Comparison of ENCODE assay signal across 8 cellular contexts in genomic region chr15:73982251-73982962, GRCh38. TPM values are rescaled to one million over a fixed set of nuclear protein-coding genes. Genes with fewer than 3 reads are reported as not detected.
DNase-seq lines count a peak whose midpoint lies in the region; ATAC-seq, FAIRE-seq and TF ChIP-seq lines count a peak whose summit lies in the region.

No MANE protein-coding gene starts in this region.

- ATAC-seq in GM19351 (IDR thresholded peaks at IDR 0.05; ENCODE audit: unreplicated experiment), result no peak
- ATAC-seq in HG02970 (IDR thresholded peaks at IDR 0.05; ENCODE audit: low FRiP score, unreplicated experiment), result no peak

- no peaks in the 10 kb centered on the region for H3K4me1 Mint-ChIP-seq in glutamatergic neuron (ENCODE audit: low read depth, unreplicated experiment)

- peaks cover 0 to 4% of the 10 kb centered on the region in 2 experiments for H3K36me3 ChIP-seq in keratinocyte (ENCODE audit: control insufficient read depth in 2 of 2, extremely low read depth in 1 of 2, insufficient read depth in 2 of 2, low read length in 2 of 2)

- no peaks in the 10 kb centered on the region for H4K20me1 ChIP-seq in keratinocyte (ENCODE audit: control insufficient read depth, extremely low read depth, insufficient read depth, low read length)

- H3K27me3 Mint-ChIP-seq in glutamatergic neuron (ENCODE audit: unreplicated experiment), result peaks cover under 1% of the 10 kb centered on the region

- H3K36me3 Mint-ChIP-seq in glutamatergic neuron (ENCODE audit: unreplicated experiment), result peaks cover 5% of the 10 kb centered on the region

- TF ChIP-seq CTCF in keratinocyte (optimal IDR thresholded peaks at IDR 0.05 in 1 of 3, IDR thresholded peaks at IDR 0.05 in 1 of 3, conservative IDR thresholded peaks at IDR 0.05 in 1 of 3; ENCODE audit: extremely low read depth in 1 of 3, insufficient read depth in 2 of 3, low read length in 3 of 3) (peak in 1 of 3 experiments; percentile 3), glutamatergic neuron (IDR thresholded peaks at IDR 0.05; ENCODE audit: partially characterized antibody, unreplicated experiment) (no peak)

- peak overlapping the region; percentile 88 for H3K27ac ChIP-seq in angular gyrus (ENCODE audit: low read depth, low read length)
- H3K27ac ChIP-seq in keratinocyte (ENCODE audit: control insufficient read depth, insufficient read depth, low read length), result peak overlapping the region; percentile 86

- no peaks in the 10 kb centered on the region for H3K79me2 ChIP-seq in keratinocyte (ENCODE audit: control insufficient read depth, insufficient read depth, low read length)

- FAIRE-seq in keratinocyte (lab: Jason Lieb, UNC), result peak; percentile 82

- H3K27ac Mint-ChIP-seq in glutamatergic neuron (ENCODE audit: unreplicated experiment), result no peak overlapping the region

- peaks cover 54% of the 10 kb centered on the region for H3K4me1 ChIP-seq in keratinocyte (ENCODE audit: control insufficient read depth, extremely low read depth, insufficient read depth, low read length)

- no peaks in the 10 kb centered on the region for H3K9me3 ChIP-seq in keratinocyte (ENCODE audit: control insufficient read depth, low read depth, low read length)

- dilution Hi-C loops in keratinocyte (cut with MboI; ENCODE audit: extremely low pct_ligation_motif_present, low sequenced_read_pairs), result no loop called here

- H2AFZ ChIP-seq in keratinocyte (ENCODE audit: control insufficient read depth, low read length), result no peak overlapping the region

- H3K9me3 Mint-ChIP-seq in glutamatergic neuron (ENCODE audit: unreplicated experiment), result no peaks in the 10 kb centered on the region

- H3K9ac ChIP-seq in keratinocyte (ENCODE audit: control insufficient read depth, extremely low read depth, insufficient read depth, low read length), result peak overlapping the region; percentile 72

- DNase-seq in EL (peak; percentile 95), M059J (ENCODE audit: low read depth) (peak; percentile 96), keratinocyte (ENCODE audit: low read depth, low spot score) (no peak), glutamatergic neuron (no peak)
- peak; percentile 27 for DNase-seq in stimulated activated CD4-positive, alpha-beta T cell treated with anti-CD3 and anti-CD28 coated beads, Interleukin-4, amount 100 ng/mL, for 24 hours

- peak overlapping the region in 2 of 3 experiments; percentile 19 to 37 for H3K4me3 ChIP-seq in keratinocyte (ENCODE audit: control insufficient read depth in 2 of 3, extremely low read depth in 1 of 3, insufficient read depth in 2 of 3, low read depth in 1 of 3, low read length in 3 of 3)

- H3K4me3 Mint-ChIP-seq in glutamatergic neuron (ENCODE audit: unreplicated experiment), result no peak overlapping the region

- H3K4me2 ChIP-seq in keratinocyte (ENCODE audit: control insufficient read depth, extremely low read depth, insufficient read depth, low read depth, low read length), result peak overlapping the region; percentile 63

- no peaks in the 10 kb centered on the region for H3K9me1 ChIP-seq in keratinocyte (ENCODE audit: control insufficient read depth, extremely low read depth, insufficient read depth, low read length)

- no peaks in the 10 kb centered on the region for H3K27me3 ChIP-seq in keratinocyte (ENCODE audit: control insufficient read depth, extremely low read depth, insufficient read depth, low read length)

RNA-seq across cellular contexts. Expression of gene STOML1, which starts 9.7 kb away (rescaled TPM):
- 12.5 and 19.9 TPM in 2 replicates for total RNA-seq in M059J (2014; rRNA removed; shearing (Covaris generic))
- polyA plus RNA-seq in keratinocyte, result 7.0 to 12.9 TPM (median 9.4 TPM) in 3 replicates
- 1.9 TPM for polyA plus RNA-seq in keratinocyte (2011; ENCODE audit: low read depth)
- 3.8 and 10.0 TPM in 2 replicates for polyA plus RNA-seq in keratinocyte (2011; cell fraction: cytosol; rRNA removed)
- polyA plus RNA-seq in keratinocyte (2011; cell fraction: nucleus; rRNA removed), result 14.0 and 17.0 TPM in 2 replicates
- polyA plus RNA-seq in keratinocyte (2012; ENCODE audit: low replicate concordance), result 6.7 and 12.2 TPM in 2 replicates
- polyA minus RNA-seq in keratinocyte, result 5.5 to 11.7 TPM (median 8.4 TPM) in 3 replicates
- polyA minus RNA-seq in keratinocyte (2011; cell fraction: cytosol; rRNA and poly(A)+ RNA removed), result 14.6 TPM
- polyA minus RNA-seq in keratinocyte (2011; cell fraction: nucleus; rRNA and poly(A)+ RNA removed), result 10.2 and 12.7 TPM in 2 replicates
- total RNA-seq in glutamatergic neuron (ENCODE audit: unreplicated experiment), result 19.5 TPM

RNA-seq across cellular contexts. Expression of gene PML, which starts 12.1 kb away (rescaled TPM):
- total RNA-seq in M059J (2014; rRNA removed; shearing (Covaris generic)), result 24.5 and 74.6 TPM in 2 replicates
- polyA plus RNA-seq in keratinocyte, result 20.5 to 44.3 TPM (median 24.9 TPM) in 3 replicates
- 27.9 TPM for polyA plus RNA-seq in keratinocyte (2011; ENCODE audit: low read depth)
- 22.0 and 44.7 TPM in 2 replicates for polyA plus RNA-seq in keratinocyte (2011; cell fraction: cytosol; rRNA removed)
- polyA plus RNA-seq in keratinocyte (2011; cell fraction: nucleus; rRNA removed), result 81.8 and 110 TPM in 2 replicates
- polyA plus RNA-seq in keratinocyte (2012; ENCODE audit: low replicate concordance), result 29.6 and 110 TPM in 2 replicates
- polyA minus RNA-seq in keratinocyte, result 42.4 to 149 TPM (median 45.8 TPM) in 3 replicates
- polyA minus RNA-seq in keratinocyte (2011; cell fraction: cytosol; rRNA and poly(A)+ RNA removed), result 112 TPM
- 87.6 and 115 TPM in 2 replicates for polyA minus RNA-seq in keratinocyte (2011; cell fraction: nucleus; rRNA and poly(A)+ RNA removed)
- total RNA-seq in glutamatergic neuron (ENCODE audit: unreplicated experiment), result 27.6 TPM

RNA-seq across cellular contexts. Expression of gene LOXL1, which starts 56.1 kb away (rescaled TPM):
- 120 and 189 TPM in 2 replicates for total RNA-seq in M059J (2014; rRNA removed; shearing (Covaris generic))
- 8.8 to 14.8 TPM (median 9.2 TPM) in 3 replicates for polyA plus RNA-seq in keratinocyte
- 3.7 TPM for polyA plus RNA-seq in keratinocyte (2011; ENCODE audit: low read depth)
- 8.2 and 13.2 TPM in 2 replicates for polyA plus RNA-seq in keratinocyte (2011; cell fraction: cytosol; rRNA removed)
- polyA plus RNA-seq in keratinocyte (2011; cell fraction: nucleus; rRNA removed), result 13.6 and 28.2 TPM in 2 replicates
- 10.2 and 14.9 TPM in 2 replicates for polyA plus RNA-seq in keratinocyte (2012; ENCODE audit: low replicate concordance)
- 18.3 to 36.7 TPM (median 23.4 TPM) in 3 replicates for polyA minus RNA-seq in keratinocyte
- polyA minus RNA-seq in keratinocyte (2011; cell fraction: cytosol; rRNA and poly(A)+ RNA removed), result 22.6 TPM
- polyA minus RNA-seq in keratinocyte (2011; cell fraction: nucleus; rRNA and poly(A)+ RNA removed), result 13.4 and 20.4 TPM in 2 replicates
- total RNA-seq in glutamatergic neuron (ENCODE audit: unreplicated experiment), result 163 TPM

Comparison
In these comparisons a context has a peak if more than half of its experiments do, and no peak if none do; other contexts are left out.
1. DNase-seq: peak in EL (single experiment), M059J (single experiment) and stimulated activated CD4-positive, alpha-beta T cell treated with anti-CD3 and anti-CD28 coated beads, Interleukin-4, amount 100 ng/mL, for 24 hours (single experiment); none in keratinocyte (single experiment) and glutamatergic neuron (single experiment).